In genomic region chr21:34815831-34816700, GRCh38 we compare ENCODE assay signal across 12 cellular contexts.
A peak's percentile ranks its signal among the peaks of the same experiment; 100 is the strongest.
DNase-seq lines count a peak whose midpoint lies in the region; ATAC-seq and TF ChIP-seq lines count a peak whose summit lies in the region.
"Had no signal": no experiment of that assay in that cellular context is flagged by ENCODE, and none has a peak within 500 bp of the region (broad histone marks: within the 10 kb centered on the region; RNA-seq: fewer than 3 reads in every experiment).

No MANE protein-coding gene starts in this region.

- in situ Hi-C loops in GM23248 (cut with MboI) = no loop called here

- no peaks in the 10 kb centered on the region for H3K9me3 ChIP-seq in GM23248 (ENCODE audit: low read depth)
- H3K9me3 ChIP-seq: adrenal gland, suprapubic skin had no signal

- no peak for TF ChIP-seq CTCF in neural crest cell (conservative IDR thresholded peaks at IDR 0.05)

- no peaks in the 10 kb centered on the region for H3K27me3 ChIP-seq in GM23248 (replicated peaks; ENCODE audit: insufficient read depth)
- H3K27me3 ChIP-seq: adrenal gland, suprapubic skin had no signal

- no peak overlapping the region for H3K4me3 ChIP-seq in GM23248
- H3K4me3 ChIP-seq: adrenal gland, suprapubic skin had no signal

- no peak overlapping the region for H2AFZ ChIP-seq in GM23248

- 94 to 99% methylated on average over 9 of the region's 9 CpGs for WGBS in GM23248 (ENCODE audit: low coverage in 1 of 2, low lambda C conversion rate in 2 of 2, missing lambda C conversion rate in 2 of 2), 2 experiments

- H3K36me3 Mint-ChIP-seq in T-helper 2 cell treated with Interferon-gamma antibody and Interleukin-4, amounts not matched to agents 5 μg/mL and 100 μg/mL, for 36 hours (ENCODE audit: low read depth) = peaks cover 71% of the 10 kb centered on the region
- peaks cover 44% of the 10 kb centered on the region for H3K36me3 Mint-ChIP-seq in central memory CD8-positive, alpha-beta T cell (ENCODE audit: insufficient read depth)
- H3K36me3 Mint-ChIP-seq in neural crest cell (ENCODE audit: low read depth) = no peaks in the 10 kb centered on the region

- DNase-seq in T-helper 2 cell treated with Interferon-gamma antibody and Interleukin-4, amounts not matched to agents 5 μg/mL and 100 μg/mL, for 36 hours (ENCODE audit: low spot score) = no peak
- DNase-seq in T-helper 2 cell = no peak
- DNase-seq in GM23248 = no peak
- no peak for DNase-seq in central memory CD8-positive, alpha-beta T cell (ENCODE audit: low spot score in 2 of 2)
- no peak for DNase-seq in neural crest cell (ENCODE audit: low read depth, low spot score)
- no peak for DNase-seq in DMS79 (lab: John Stamatoyannopoulos, UW)
- DNase-seq in activated CD4-positive, CD25-positive, alpha-beta regulatory T cell treated with anti-CD3 and anti-CD28 coated beads, Interleukin-2, amount 50 U/mL, for 72 hours = no peak
- DNase-seq in middle frontal gyrus (ENCODE audit: extremely low spot score, low spot score) = no peak
- DNase-seq: adrenal gland; NCI-H2107; NK-92 treated with Interleukin-12 subunit alpha and Interleukin-12 subunit beta, amount 100 ng/mL, for 24 hours had no signal

- H3K9me2 ChIP-seq in GM23248 (ENCODE audit: insufficient read depth) = no peaks in the 10 kb centered on the region

- H3K4me3 Mint-ChIP-seq in T-helper 2 cell treated with Interferon-gamma antibody and Interleukin-4, amounts not matched to agents 5 μg/mL and 100 μg/mL, for 36 hours = no peak overlapping the region
- H3K4me3 Mint-ChIP-seq in central memory CD8-positive, alpha-beta T cell = no peak overlapping the region
- no peak overlapping the region for H3K4me3 Mint-ChIP-seq in neural crest cell

- H3K79me2 ChIP-seq in GM23248 (ENCODE audit: insufficient read depth) = peaks cover 80% of the 10 kb centered on the region

- no peak for ATAC-seq in central memory CD8-positive, alpha-beta T cell (replicated peaks; ENCODE audit: extremely low read depth, poor library complexity, severe bottlenecking)

- no peak overlapping the region for H3K4me2 ChIP-seq in GM23248 (ENCODE audit: unreplicated experiment)

- H3K9ac ChIP-seq in GM23248 = no peak overlapping the region

- no peaks in the 10 kb centered on the region for H3K27me3 Mint-ChIP-seq in T-helper 2 cell treated with Interferon-gamma antibody and Interleukin-4, amounts not matched to agents 5 μg/mL and 100 μg/mL, for 36 hours (ENCODE audit: low read depth)
- H3K27me3 Mint-ChIP-seq in central memory CD8-positive, alpha-beta T cell = no peaks in the 10 kb centered on the region
- peaks cover 5% of the 10 kb centered on the region for H3K27me3 Mint-ChIP-seq in neural crest cell (ENCODE audit: low read depth)

- H3K9me3 Mint-ChIP-seq in T-helper 2 cell treated with Interferon-gamma antibody and Interleukin-4, amounts not matched to agents 5 μg/mL and 100 μg/mL, for 36 hours = no peaks in the 10 kb centered on the region
- no peaks in the 10 kb centered on the region for H3K9me3 Mint-ChIP-seq in central memory CD8-positive, alpha-beta T cell
- H3K9me3 Mint-ChIP-seq in neural crest cell = no peaks in the 10 kb centered on the region

- peaks cover 89% of the 10 kb centered on the region for H3F3A ChIP-seq in GM23248 (ENCODE audit: insufficient read depth)

- H3K27ac Mint-ChIP-seq in T-helper 2 cell treated with Interferon-gamma antibody and Interleukin-4, amounts not matched to agents 5 μg/mL and 100 μg/mL, for 36 hours = peak overlapping the region; percentile 27
- peak overlapping the region; percentile 32 for H3K27ac Mint-ChIP-seq in central memory CD8-positive, alpha-beta T cell (ENCODE audit: low read depth)
- H3K27ac Mint-ChIP-seq in neural crest cell (ENCODE audit: unreplicated experiment) = peak overlapping the region; percentile 31

- peaks cover 52% of the 10 kb centered on the region for H3K36me3 ChIP-seq in GM23248 (ENCODE audit: low read depth)
- H3K36me3 ChIP-seq: adrenal gland had no signal

- H3K4me1 Mint-ChIP-seq in T-helper 2 cell treated with Interferon-gamma antibody and Interleukin-4, amounts not matched to agents 5 μg/mL and 100 μg/mL, for 36 hours (ENCODE audit: low read depth) = peaks cover 28% of the 10 kb centered on the region
- peaks cover 54% of the 10 kb centered on the region for H3K4me1 Mint-ChIP-seq in central memory CD8-positive, alpha-beta T cell
- H3K4me1 Mint-ChIP-seq in neural crest cell = peaks cover 58% of the 10 kb centered on the region

- H3K4me1 ChIP-seq in GM23248 (ENCODE audit: insufficient read depth) = peaks cover 56% of the 10 kb centered on the region

- H4K20me1 ChIP-seq in GM23248 (ENCODE audit: insufficient read depth) = no peaks in the 10 kb centered on the region

- peak overlapping the region; percentile 100 for H3K27ac ChIP-seq in GM23248
- H3K27ac ChIP-seq: adrenal gland had no signal
